ENCODE assay signal across 14 cellular contexts in the genomic region with DNA sequence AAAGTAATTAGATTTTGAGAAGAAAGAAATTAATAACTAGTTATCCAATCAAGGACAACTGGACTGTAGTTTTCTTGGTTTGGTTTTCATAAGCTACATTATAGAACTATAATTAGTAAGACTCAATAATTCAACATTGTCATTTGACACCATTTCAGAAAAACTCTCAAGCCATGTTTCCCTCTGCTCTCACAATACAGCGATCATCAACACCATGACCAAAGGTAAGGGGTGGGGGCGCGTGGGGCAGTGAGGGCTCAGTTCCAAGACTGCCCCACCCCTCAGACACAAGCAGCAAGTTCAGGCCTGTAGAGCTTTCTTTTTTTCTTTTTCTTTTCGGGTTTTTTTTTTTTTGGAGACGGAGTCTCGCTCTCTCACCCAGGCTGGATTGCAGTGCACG. TPM values are rescaled to one million over a fixed set of nuclear protein-coding genes. Genes with fewer than 3 reads are reported as not detected.
DNase-seq lines count a peak whose midpoint lies in the region; ATAC-seq and TF ChIP-seq lines count a peak whose summit lies in the region.
"Had no signal": no experiment of that assay in that cellular context is flagged by ENCODE, and none has a peak within 500 bp of the region (broad histone marks: within the 10 kb centered on the region; RNA-seq: fewer than 3 reads in every experiment).

No MANE protein-coding gene starts in this region.

- H3K36me3 ChIP-seq in heart right ventricle (peaks cover 0 to 4% (median 0%) of the 10 kb centered on the region in 9 donors), esophagus squamous epithelium (no peaks in the 10 kb centered on the region), upper lobe of left lung (no peaks in the 10 kb centered on the region)
- H3K36me3 ChIP-seq: SJSA1, WERI-Rb-1 had no signal

- no peak for TF ChIP-seq CTCF in heart right ventricle (IDR thresholded peaks at IDR 0.05)
- TF ChIP-seq CTCF in esophagus squamous epithelium (IDR thresholded peaks at IDR 0.05) = no peak
- TF ChIP-seq CTCF in upper lobe of left lung (IDR thresholded peaks at IDR 0.05) = no peak
- no peak for TF ChIP-seq CTCF in foreskin keratinocyte (conservative IDR thresholded peaks at IDR 0.05)

- TF ChIP-seq POLR2A in esophagus squamous epithelium (IDR thresholded peaks at IDR 0.05) (no peak), upper lobe of left lung (IDR thresholded peaks at IDR 0.05) (no peak)

- intact Hi-C loops in heart right ventricle (cut with DNase I) = no loop called here
- intact Hi-C loops in cardiac septum (cut with DNase I) = no loop called here
- intact Hi-C loops in esophagus squamous epithelium (cut with DNase I) = no loop called here

- TF ChIP-seq EP300 in upper lobe of left lung (IDR thresholded peaks at IDR 0.05) = no peak

- ATAC-seq in heart right ventricle = peak in 2 of 8 donors; percentile 8 to 23
- no peak for ATAC-seq in upper lobe of left lung (ENCODE audit: low FRiP score in 2 of 2)
- ATAC-seq in HG03025 (IDR thresholded peaks at IDR 0.05; ENCODE audit: low FRiP score, unreplicated experiment) = no peak
- ATAC-seq in foreskin keratinocyte = no peak
- ATAC-seq: GM12878 had no signal

- H3K4me3 ChIP-seq in heart right ventricle = peak overlapping the region in 5 of 10 donors; percentile 18 to 39 (median 34)
- H3K4me3 ChIP-seq in esophagus squamous epithelium = no peak overlapping the region
- H3K4me3 ChIP-seq in upper lobe of left lung = peak overlapping the region in 3 of 4 donors; percentile 14 to 20 (median 18)
- H3K4me3 ChIP-seq: GM12878, SJSA1 had no signal

- DNase-seq in heart right ventricle (no peak), cardiac septum (ENCODE audit: low spot score) (no peak), NCI-H748 treated with DMSO at 0.1 percent for 48 hours (lab: John Stamatoyannopoulos, UW) (peak; percentile 95), esophagus squamous epithelium (lab: John Stamatoyannopoulos, UW) (no peak), upper lobe of left lung (no peak), T-helper 9 cell (no peak), foreskin keratinocyte (no peak)
- DNase-seq: NCI-H524 treated with DMSO at 0.1 percent for 48 hours; stimulated activated naive CD4-positive, alpha-beta T cell treated with Interleukin-2 at 50 U/mL for 16 hours; WERI-Rb-1 had no signal

- no peaks in the 10 kb centered on the region for H3K27me3 ChIP-seq in heart right ventricle
- no peaks in the 10 kb centered on the region for H3K27me3 ChIP-seq in esophagus squamous epithelium
- no peaks in the 10 kb centered on the region for H3K27me3 ChIP-seq in upper lobe of left lung
- H3K27me3 ChIP-seq in foreskin keratinocyte = no peaks in the 10 kb centered on the region
- H3K27me3 ChIP-seq: SJSA1 had no signal

- H3K27ac ChIP-seq in heart right ventricle = peak overlapping the region in 9 of 10 donors; percentile 55 to 83 (median 73)
- peak overlapping the region in 3 of 4 donors; percentile 32 to 53 (median 46) for H3K27ac ChIP-seq in esophagus squamous epithelium
- peak overlapping the region in 1 of 4 donors; percentile 49 for H3K27ac ChIP-seq in upper lobe of left lung
- no peak overlapping the region for H3K27ac ChIP-seq in foreskin keratinocyte
- H3K27ac ChIP-seq: KMS-11, SJSA1, WERI-Rb-1 had no signal

- H3K4me1 ChIP-seq in heart right ventricle (peaks cover 0 to 47% (median 12%) of the 10 kb centered on the region in 9 donors), esophagus squamous epithelium (peaks cover 1 to 25% (median 3%) of the 10 kb centered on the region in 3 donors), upper lobe of left lung (peaks cover 0 to 5% (median 2%) of the 10 kb centered on the region in 4 donors), foreskin keratinocyte (no peaks in the 10 kb centered on the region)

- H3K9me3 ChIP-seq in heart right ventricle (peaks cover 0 to 6% (median 0%) of the 10 kb centered on the region in 11 donors), esophagus squamous epithelium (no peaks in the 10 kb centered on the region), upper lobe of left lung (no peaks in the 10 kb centered on the region)
- H3K9me3 ChIP-seq: SJSA1 had no signal

- 66 to 72% methylated on average over 7 of the region's 7 CpGs for WGBS in heart right ventricle, 2 donors
- WGBS in esophagus squamous epithelium, 2 donors = 31 to 57% methylated on average over 6 to 7 of the region's 7 CpGs
- WGBS in upper lobe of left lung, 2 donors = 67 to 83% methylated on average over 7 of the region's 7 CpGs

RNA-seq across cellular contexts. Expression of gene CMBL, which starts 6.4 kb away (rescaled TPM):
- total RNA-seq in heart right ventricle (10 to 100 TPM; 32.2 to 53.4 (median 45.3) TPM), cardiac septum (31.2 TPM), esophagus squamous epithelium (1 to 10 TPM; 1.1 to 2.1 (median 1.8) TPM), upper lobe of left lung (10 to 100 TPM in 2 of 6 donors, 1 to 10 TPM in 4; 8.0 to 19.1 (median 8.4) TPM), foreskin keratinocyte (16.4 and 17.8 TPM in 2 replicates)
- polyA plus RNA-seq in heart right ventricle (10 to 100 TPM; 12.0 to 24.3 TPM), foreskin keratinocyte (18.0 and 20.9 TPM in 2 replicates)

RNA-seq across cellular contexts. Expression of gene CCT5, which starts 51.2 kb away (rescaled TPM):
- total RNA-seq in heart right ventricle (100 to 1,000 TPM in 4 of 10 donors, 10 to 100 TPM in 6; 83.6 to 118 (median 95.9) TPM), cardiac septum (102 TPM), esophagus squamous epithelium (100 to 1,000 TPM; 122 to 331 (median 226) TPM), upper lobe of left lung (100 to 1,000 TPM in 4 of 6 donors, 10 to 100 TPM in 2; 33.5 to 191 (median 103) TPM), foreskin keratinocyte (570 and 654 TPM in 2 replicates)
- polyA plus RNA-seq in heart right ventricle (100 to 1,000 TPM in 1 of 2 donors, 10 to 100 TPM in 1; 54.7 to 247 TPM), foreskin keratinocyte (339 and 428 TPM in 2 replicates)

RNA-seq across cellular contexts. Expression of gene ATPSCKMT, which starts 51.6 kb away (rescaled TPM):
- 10 to 100 TPM; 10.5 to 19.2 (median 14.7) TPM for total RNA-seq in heart right ventricle
- 10 to 100 TPM in 1 of 2 donors, 1 to 10 TPM in 1; 7.2 to 14.3 TPM for polyA plus RNA-seq in heart right ventricle
- total RNA-seq in cardiac septum = 17.2 TPM
- 10 to 100 TPM; 10.3 to 18.5 (median 15.9) TPM for total RNA-seq in esophagus squamous epithelium
- 10 to 100 TPM in 5 of 6 donors, 1 to 10 TPM in 1; 8.7 to 27.2 (median 14.0) TPM for total RNA-seq in upper lobe of left lung
- 17.1 and 17.8 TPM in 2 replicates for total RNA-seq in foreskin keratinocyte
- 9.6 and 13.0 TPM in 2 replicates for polyA plus RNA-seq in foreskin keratinocyte

RNA-seq across cellular contexts. Expression of gene MARCHF6, which starts 52.2 kb away (rescaled TPM):
- 100 to 1,000 TPM; 169 to 210 (median 185) TPM for total RNA-seq in heart right ventricle
- polyA plus RNA-seq in heart right ventricle = 100 to 1,000 TPM in 1 of 2 donors, 10 to 100 TPM in 1; 30.4 to 137 TPM
- total RNA-seq in cardiac septum = 142 TPM
- 10 to 100 TPM; 27.6 to 67.1 (median 37.0) TPM for total RNA-seq in esophagus squamous epithelium
- total RNA-seq in upper lobe of left lung = 100 to 1,000 TPM in 4 of 6 donors, 10 to 100 TPM in 2; 48.5 to 128 (median 110) TPM
- 67.7 and 68.4 TPM in 2 replicates for total RNA-seq in foreskin keratinocyte
- 27.4 and 32.7 TPM in 2 replicates for polyA plus RNA-seq in foreskin keratinocyte

Comparison
In these comparisons a context has a peak if more than half of its experiments do, and no peak if none do; other contexts are left out.
1. H3K4me3 ChIP-seq: peak in upper lobe of left lung (3 of 4); none in esophagus squamous epithelium (0 of 4).